Comparison of ENCODE assay signal across 22 cellular contexts in genomic region chr18:48816554-48816953, GRCh38.
A peak's percentile ranks its signal among the peaks of the same experiment; 100 is the strongest.
DNase-seq lines count a peak whose midpoint lies in the region; ATAC-seq, FAIRE-seq and TF ChIP-seq lines count a peak whose summit lies in the region.
"Had no signal": no experiment of that assay in that cellular context is flagged by ENCODE, and none has a peak within 500 bp of the region (broad histone marks: within the 10 kb centered on the region; RNA-seq: fewer than 3 reads in every experiment).

No MANE protein-coding gene starts in this region.

- H3K4me1 ChIP-seq in transverse colon = peaks cover 0 to 34% (median 16%) of the 10 kb centered on the region in 4 donors
- H3K4me1 ChIP-seq: body of pancreas, parathyroid adenoma had no signal

- DNase-seq in activated effector memory CD4-positive, alpha-beta T cell treated with anti-CD3 and anti-CD28 coated beads, Interleukin-2, amount 50 U/mL, for 16 hours = peak; percentile 56
- DNase-seq in activated effector memory CD4-positive, alpha-beta T cell treated with Interleukin-2 at 50 U/mL for 16 hours = no peak
- DNase-seq in natural killer cell (no peak), transverse colon (peak; percentile 1), NOMO-1 treated with DMSO at 0.1 percent for 48 hours (lab: John Stamatoyannopoulos, UW; ENCODE audit: unreplicated experiment) (no peak), HTR-8/SVneo (ENCODE audit: insufficient read length, low spot score) (no peak)
- DNase-seq: activated naive CD4-positive, alpha-beta T cell treated with anti-CD3 and anti-CD28 coated beads, Interleukin-2, amount 50 U/mL, for 16 hours; CD4-positive, CD25-positive, alpha-beta regulatory T cell; colonic mucosa; DMS79 treated with DMSO at 0.1 percent for 48 hours; HFFc6; NCI-H187; NCI-H226 had no signal

- no peaks in the 10 kb centered on the region for H3K27me3 ChIP-seq in transverse colon
- H3K27me3 ChIP-seq: body of pancreas, colonic mucosa, heart left ventricle, SJSA1 had no signal

- H3K9me3 ChIP-seq in transverse colon = no peaks in the 10 kb centered on the region
- H3K9me3 ChIP-seq: body of pancreas, colonic mucosa, heart left ventricle, SJSA1 had no signal

- ATAC-seq in activated T-helper 17 cell treated with anti-CD3 and anti-CD28 coated beads, Interleukin-2, amount 50 U/mL, for 72 hours (replicated peaks) = no peak
- no peak for ATAC-seq in natural killer cell
- no peak for ATAC-seq in GM21825 (IDR thresholded peaks at IDR 0.05; ENCODE audit: unreplicated experiment)
- ATAC-seq: body of pancreas, heart left ventricle, Panc1 had no signal

- peak overlapping the region; percentile 49 for H3K4me3 Mint-ChIP-seq in activated T-helper 17 cell treated with anti-CD3 and anti-CD28 coated beads, Interleukin-2, amount 50 U/mL, for 72 hours
- peak overlapping the region; percentile 17 for H3K4me3 Mint-ChIP-seq in natural killer cell
- H3K4me3 Mint-ChIP-seq: activated B cell treated with CpG ODN at 0.5 μM for 24 hours, HFFc6 had no signal

- peaks cover 62% of the 10 kb centered on the region for H3K4me1 Mint-ChIP-seq in activated T-helper 17 cell treated with anti-CD3 and anti-CD28 coated beads, Interleukin-2, amount 50 U/mL, for 72 hours
- peaks cover 76 to 91% of the 10 kb centered on the region in 2 donors for H3K4me1 Mint-ChIP-seq in natural killer cell

- no peak for TF ChIP-seq EP300 in transverse colon (IDR thresholded peaks at IDR 0.05; ENCODE audit: low read depth)

- intact Hi-C loops in natural killer cell (cut with micrococcal nuclease) (loop anchor here (10.0 kb wide), 1 partner anchor 238 kb away; no protein-coding TSS in a partner anchor), transverse colon (cut with DNase I; ENCODE audit: low total_unique reads) (no loop called here)

- H3K9me3 Mint-ChIP-seq in activated T-helper 17 cell treated with anti-CD3 and anti-CD28 coated beads, Interleukin-2, amount 50 U/mL, for 72 hours = no peaks in the 10 kb centered on the region
- H3K9me3 Mint-ChIP-seq in natural killer cell = no peaks in the 10 kb centered on the region
- H3K9me3 Mint-ChIP-seq: activated B cell treated with CpG ODN at 0.5 μM for 24 hours, HFFc6 had no signal

- FAIRE-seq in HTR-8/SVneo (lab: Jason Lieb, UNC) = no peak
- FAIRE-seq: endometrium had no signal

- H3K4me3 ChIP-seq in transverse colon = no peak overlapping the region
- H3K4me3 ChIP-seq: body of pancreas, colonic mucosa, heart left ventricle, SJSA1 had no signal

- H3K27me3 Mint-ChIP-seq in activated T-helper 17 cell treated with anti-CD3 and anti-CD28 coated beads, Interleukin-2, amount 50 U/mL, for 72 hours = no peaks in the 10 kb centered on the region
- H3K27me3 Mint-ChIP-seq in natural killer cell (ENCODE audit: low read depth in 2 of 2) = no peaks in the 10 kb centered on the region
- H3K27me3 Mint-ChIP-seq: activated B cell treated with CpG ODN at 0.5 μM for 24 hours; CD4-positive, CD25-positive, alpha-beta regulatory T cell had no signal

- in situ Hi-C loops in transverse colon (cut with MboI; ENCODE audit: low pct_ligation_motif_present in 1 of 4, low pct_unique_long_range_greater_than_20kb in 1 of 4, low sequenced_read_pairs in 3 of 4) = no loop called here

- no peak for TF ChIP-seq POLR2A in transverse colon (IDR thresholded peaks at IDR 0.05)

- H3K36me3 ChIP-seq in transverse colon = no peaks in the 10 kb centered on the region
- H3K36me3 ChIP-seq: colonic mucosa had no signal

- peaks cover 43% of the 10 kb centered on the region for H3K36me3 Mint-ChIP-seq in activated T-helper 17 cell treated with anti-CD3 and anti-CD28 coated beads, Interleukin-2, amount 50 U/mL, for 72 hours (ENCODE audit: low read depth)
- no peaks in the 10 kb centered on the region for H3K36me3 Mint-ChIP-seq in natural killer cell
- H3K36me3 Mint-ChIP-seq: CD4-positive, CD25-positive, alpha-beta regulatory T cell had no signal

- 73% methylated on average over 7 of the region's 7 CpGs; no CpG with 5 or more reads in 1 of the 2 donors for WGBS in transverse colon (ENCODE audit: low coverage in 1 of 2), 2 donors

- H3K27ac ChIP-seq in transverse colon = no peak overlapping the region
- H3K27ac ChIP-seq: body of pancreas, colonic mucosa, heart left ventricle, parathyroid adenoma, SJSA1 had no signal

- H3K27ac Mint-ChIP-seq in activated T-helper 17 cell treated with anti-CD3 and anti-CD28 coated beads, Interleukin-2, amount 50 U/mL, for 72 hours = peak overlapping the region; percentile 73
- peak overlapping the region; percentile 97 to 99 for H3K27ac Mint-ChIP-seq in natural killer cell
- H3K27ac Mint-ChIP-seq: activated B cell treated with CpG ODN at 0.5 μM for 24 hours had no signal

- TF ChIP-seq CTCF in natural killer cell (IDR thresholded peaks at IDR 0.05) (no peak), transverse colon (IDR thresholded peaks at IDR 0.05) (no peak)

Comparison
In these comparisons a context has a peak if more than half of its experiments do, and no peak if none do; other contexts are left out.
1. DNase-seq: peak in activated effector memory CD4-positive, alpha-beta T cell treated with anti-CD3 and anti-CD28 coated beads, Interleukin-2, amount 50 U/mL, for 16 hours (single experiment) and transverse colon (single experiment); none in activated effector memory CD4-positive, alpha-beta T cell treated with Interleukin-2 at 50 U/mL for 16 hours (single experiment), natural killer cell (single experiment), NOMO-1 treated with DMSO at 0.1 percent for 48 hours (single experiment) and HTR-8/SVneo (single experiment).